34 cellular contexts compared by ENCODE assay signal in genomic region chr2:28525481-28525880, GRCh38.
"Had no signal": no experiment of that assay in that cellular context is flagged by ENCODE, and none has a peak within 500 bp of the region (broad histone marks: within the 10 kb centered on the region; RNA-seq: fewer than 3 reads in every experiment).

No MANE protein-coding gene starts in this region.

- H3K27me3 ChIP-seq: adrenal gland, body of pancreas, breast epithelium had no signal

- H3K27ac ChIP-seq: adrenal gland, body of pancreas, brain microvascular endothelial cell, breast epithelium, VCaP had no signal

- H3K4me3 Mint-ChIP-seq: activated B cell treated with CpG ODN at 0.5 μM for 24 hours; activated CD4-positive, alpha-beta memory T cell treated with anti-CD3 and anti-CD28 coated beads for 36 hours; activated CD4-positive, alpha-beta T cell treated with anti-CD3 and anti-CD28 coated beads, Interleukin-2, amount 10 ng/mL, durations not matched to agents 24 days and 14 days; activated CD8-positive, alpha-beta memory T cell treated with anti-CD3 and anti-CD28 coated beads, Interleukin-2, amount 10 ng/mL, durations not matched to agents 7 days and 5 days; activated CD8-positive, alpha-beta T cell treated with anti-CD3 and anti-CD28 coated beads for 36 hours; activated naive CD4-positive, alpha-beta T cell treated with anti-CD3 and anti-CD28 coated beads for 36 hours; activated naive CD8-positive, alpha-beta T cell treated with anti-CD3 and anti-CD28 coated beads for 36 hours; activated T-cell treated with anti-CD3 and anti-CD28 coated beads, Interleukin-2, amount 50 U/mL, for 4 hours; activated T-cell treated with anti-CD3 and anti-CD28 coated beads, Interleukin-2, amount 50 U/mL, for 72 hours; activated T-helper 1 cell treated with anti-CD3 and anti-CD28 coated beads, Interleukin-12 subunit alpha, Interleukin-12 subunit beta, Interleukin-2, Interleukin-4 antibody, amounts not matched to agents 30 ng/mL and 10 ng/mL and 1 ng/mL, durations not matched to agents 14 hours and 24 hours and 36 hours; activated T-helper 17 cell treated with anti-CD3 and anti-CD28 coated beads, Interleukin-2, amount 50 U/mL, for 72 hours; T-helper 1 cell treated with Interleukin-12 subunit alpha and Interleukin-12 subunit beta and Interleukin-4 antibody, amounts not matched to agents 30 μg/mL and 1 μg/mL, for 36 hours; T-helper 2 cell treated with Interferon-gamma antibody and Interleukin-4, amounts not matched to agents 5 μg/mL and 100 μg/mL, for 36 hours had no signal

- H3K36me3 Mint-ChIP-seq: activated CD4-positive, alpha-beta memory T cell treated with anti-CD3 and anti-CD28 coated beads for 36 hours; activated CD8-positive, alpha-beta memory T cell treated with anti-CD3 and anti-CD28 coated beads, Interleukin-2, amount 10 ng/mL, durations not matched to agents 7 days and 5 days; activated naive CD4-positive, alpha-beta T cell treated with anti-CD3 and anti-CD28 coated beads, Interleukin-2, amount 50 U/mL, for 72 hours; activated naive CD8-positive, alpha-beta T cell treated with anti-CD3 and anti-CD28 coated beads for 36 hours had no signal

- H3K27ac Mint-ChIP-seq: activated B cell treated with CpG ODN at 0.5 μM for 24 hours; activated CD4-positive, alpha-beta memory T cell treated with anti-CD3 and anti-CD28 coated beads for 36 hours; activated CD4-positive, alpha-beta T cell treated with anti-CD3 and anti-CD28 coated beads, Interleukin-2, amount 10 ng/mL, durations not matched to agents 24 days and 14 days; activated CD8-positive, alpha-beta memory T cell treated with anti-CD3 and anti-CD28 coated beads, Interleukin-2, amount 10 ng/mL, durations not matched to agents 7 days and 5 days; activated CD8-positive, alpha-beta T cell treated with anti-CD3 and anti-CD28 coated beads for 36 hours; activated naive CD4-positive, alpha-beta T cell treated with anti-CD3 and anti-CD28 coated beads for 36 hours; activated naive CD4-positive, alpha-beta T cell treated with anti-CD3 and anti-CD28 coated beads, Interleukin-2, amount 50 U/mL, for 72 hours; activated naive CD8-positive, alpha-beta T cell treated with anti-CD3 and anti-CD28 coated beads for 36 hours; activated T-cell treated with anti-CD3 and anti-CD28 coated beads, Interleukin-2, amount 50 U/mL, for 72 hours; activated T-helper 1 cell treated with anti-CD3 and anti-CD28 coated beads, Interleukin-12 subunit alpha, Interleukin-12 subunit beta, Interleukin-2, Interleukin-4 antibody, amounts not matched to agents 30 ng/mL and 10 ng/mL and 1 ng/mL, durations not matched to agents 14 hours and 24 hours and 36 hours; activated T-helper 17 cell treated with anti-CD3 and anti-CD28 coated beads, Interleukin-2, amount 50 U/mL, for 72 hours; T-helper 1 cell treated with Interleukin-12 subunit alpha and Interleukin-12 subunit beta and Interleukin-4 antibody, amounts not matched to agents 30 μg/mL and 1 μg/mL, for 36 hours; T-helper 2 cell treated with Interferon-gamma antibody and Interleukin-4, amounts not matched to agents 5 μg/mL and 100 μg/mL, for 36 hours had no signal

- H3K9me3 ChIP-seq: adrenal gland, body of pancreas, breast epithelium had no signal

- H3K4me3 ChIP-seq: adrenal gland, body of pancreas, breast epithelium had no signal

- H3K4me1 ChIP-seq: adrenal gland, body of pancreas, breast epithelium had no signal

- H3K36me3 ChIP-seq: adrenal gland, brain microvascular endothelial cell, breast epithelium had no signal

- H3K4me1 Mint-ChIP-seq: activated B cell treated with CpG ODN at 0.5 μM for 24 hours; activated naive CD8-positive, alpha-beta T cell treated with anti-CD3 and anti-CD28 coated beads for 36 hours; activated T-helper 17 cell treated with anti-CD3 and anti-CD28 coated beads, Interleukin-2, amount 50 U/mL, for 72 hours had no signal

- DNase-seq: activated B cell treated with CpG ODN at 0.5 μM for 24 hours; activated CD4-positive, alpha-beta memory T cell treated with anti-CD3 and anti-CD28 coated beads for 36 hours; activated CD4-positive, alpha-beta T cell treated with anti-CD3 and anti-CD28 coated beads for 4 hours; activated CD4-positive, alpha-beta T cell treated with anti-CD3 and anti-CD28 coated beads, Interleukin-2, amount 10 ng/mL, durations not matched to agents 24 days and 14 days; activated CD4-positive, alpha-beta T cell treated with anti-CD3 and anti-CD28 coated beads, Interleukin-2, amount 50 U/mL, for 1 hour; activated CD4-positive, alpha-beta T cell treated with anti-CD3 and anti-CD28 coated beads, Interleukin-2, amount 50 U/mL, for 4 hours; activated CD4-positive, CD25-positive, alpha-beta regulatory T cell treated with anti-CD3 and anti-CD28 coated beads, Interleukin-2, amount 50 U/mL, for 72 hours; activated CD8-positive, alpha-beta memory T cell treated with anti-CD3 and anti-CD28 coated beads, Interleukin-2, amount 10 ng/mL, durations not matched to agents 7 days and 5 days; activated CD8-positive, alpha-beta T cell treated with anti-CD3 and anti-CD28 coated beads for 36 hours; activated gamma-delta T cell; activated naive CD4-positive, alpha-beta T cell treated with anti-CD3 and anti-CD28 coated beads for 36 hours; activated naive CD4-positive, alpha-beta T cell treated with anti-CD3 and anti-CD28 coated beads, Interleukin-2, amount 50 U/mL, for 16 hours; activated naive CD8-positive, alpha-beta T cell treated with anti-CD3 and anti-CD28 coated beads for 36 hours; activated T-cell treated with anti-CD3 and anti-CD28 coated beads for 4 hours; activated T-cell treated with anti-CD3 and anti-CD28 coated beads, Interleukin-2, amount 50 U/mL, for 1 hour; activated T-cell treated with anti-CD3 and anti-CD28 coated beads, Interleukin-2, amount 50 U/mL, for 4 hours; activated T-cell treated with anti-CD3 and anti-CD28 coated beads, Interleukin-2, amount 50 U/mL, for 72 hours; adrenal gland; amniotic stem cell; aorta; body of pancreas; brain microvascular endothelial cell; central memory CD4-positive, alpha-beta T cell; SW 1271; T-helper 1 cell; T-helper 2 cell; T-helper 9 cell had no signal

- H3K9me3 Mint-ChIP-seq: activated B cell treated with CpG ODN at 0.5 μM for 24 hours; activated CD4-positive, alpha-beta memory T cell treated with anti-CD3 and anti-CD28 coated beads for 36 hours; activated CD4-positive, alpha-beta T cell treated with anti-CD3 and anti-CD28 coated beads, Interleukin-2, amount 10 ng/mL, durations not matched to agents 24 days and 14 days; activated CD8-positive, alpha-beta T cell treated with anti-CD3 and anti-CD28 coated beads for 36 hours; activated naive CD4-positive, alpha-beta T cell treated with anti-CD3 and anti-CD28 coated beads for 36 hours; activated naive CD4-positive, alpha-beta T cell treated with anti-CD3 and anti-CD28 coated beads, Interleukin-2, amount 50 U/mL, for 72 hours; activated naive CD8-positive, alpha-beta T cell treated with anti-CD3 and anti-CD28 coated beads for 36 hours; activated T-cell treated with anti-CD3 and anti-CD28 coated beads, Interleukin-2, amount 50 U/mL, for 4 hours; activated T-cell treated with anti-CD3 and anti-CD28 coated beads, Interleukin-2, amount 50 U/mL, for 72 hours; activated T-helper 1 cell treated with anti-CD3 and anti-CD28 coated beads, Interleukin-12 subunit alpha, Interleukin-12 subunit beta, Interleukin-2, Interleukin-4 antibody, amounts not matched to agents 30 ng/mL and 10 ng/mL and 1 ng/mL, durations not matched to agents 14 hours and 24 hours and 36 hours; activated T-helper 17 cell treated with anti-CD3 and anti-CD28 coated beads, Interleukin-2, amount 50 U/mL, for 72 hours; T-helper 1 cell treated with Interleukin-12 subunit alpha and Interleukin-12 subunit beta and Interleukin-4 antibody, amounts not matched to agents 30 μg/mL and 1 μg/mL, for 36 hours; T-helper 2 cell treated with Interferon-gamma antibody and Interleukin-4, amounts not matched to agents 5 μg/mL and 100 μg/mL, for 36 hours had no signal
